25 cellular contexts compared by ENCODE assay signal in genomic region chr1:163248064-163248463, GRCh38.
"Had no signal": no experiment of that assay in that cellular context is flagged by ENCODE, and none has a peak within 500 bp of the region (broad histone marks: within the 10 kb centered on the region; RNA-seq: fewer than 3 reads in every experiment).

No MANE protein-coding gene starts in this region.

- ATAC-seq: activated CD4-positive, CD25-positive, alpha-beta regulatory T cell treated with anti-CD3 and anti-CD28 coated beads, Interleukin-2, amount 50 U/mL, for 24 hours; foreskin keratinocyte; heart left ventricle; left colon; naive thymus-derived CD8-positive, alpha-beta T cell; stimulated activated naive B cell treated with anti-CD40 and anti-IgM and Interleukin-4, amounts not matched to agents 10 μg/mL and 1 μg/mL and 100 μg/mL, for 72 hours had no signal

- H3K4me3 ChIP-seq: esophagus muscularis mucosa, heart left ventricle, smooth muscle cell, stomach, suprapubic skin, transverse colon had no signal

- H3K9me3 Mint-ChIP-seq: activated CD4-positive, alpha-beta memory T cell treated with anti-CD3 and anti-CD28 coated beads for 36 hours; activated CD4-positive, alpha-beta T cell treated with anti-CD3 and anti-CD28 coated beads, Interleukin-2, amount 10 ng/mL, durations not matched to agents 24 days and 14 days; activated T-cell treated with anti-CD3 and anti-CD28 coated beads, Interleukin-2, amount 50 U/mL, for 24 hours had no signal

- H3K27ac Mint-ChIP-seq: activated CD4-positive, alpha-beta memory T cell treated with anti-CD3 and anti-CD28 coated beads for 36 hours; activated CD4-positive, alpha-beta T cell treated with anti-CD3 and anti-CD28 coated beads, Interleukin-2, amount 10 ng/mL, durations not matched to agents 24 days and 14 days; activated T-cell treated with anti-CD3 and anti-CD28 coated beads, Interleukin-2, amount 50 U/mL, for 24 hours; immature natural killer cell; progenitor cell of endocrine pancreas; stimulated activated naive B cell treated with anti-CD40 and anti-IgM and Interleukin-4, amounts not matched to agents 10 μg/mL and 1 μg/mL and 100 μg/mL, for 72 hours had no signal

- H3K27me3 Mint-ChIP-seq: activated CD4-positive, alpha-beta memory T cell treated with anti-CD3 and anti-CD28 coated beads for 36 hours; activated CD4-positive, alpha-beta T cell treated with anti-CD3 and anti-CD28 coated beads, Interleukin-2, amount 10 ng/mL, durations not matched to agents 24 days and 14 days; activated T-cell treated with anti-CD3 and anti-CD28 coated beads, Interleukin-2, amount 50 U/mL, for 24 hours; naive thymus-derived CD8-positive, alpha-beta T cell; progenitor cell of endocrine pancreas; stimulated activated naive B cell treated with anti-CD40 and anti-IgM and Interleukin-4, amounts not matched to agents 10 μg/mL and 1 μg/mL and 100 μg/mL, for 72 hours had no signal

- H3K36me3 ChIP-seq: esophagus muscularis mucosa, heart left ventricle, stomach, suprapubic skin, transverse colon had no signal

- H3K4me1 ChIP-seq: foreskin keratinocyte, heart left ventricle, suprapubic skin, transverse colon had no signal

- H3K9me3 ChIP-seq: esophagus muscularis mucosa, heart left ventricle, stomach, suprapubic skin, transverse colon had no signal

- H3K27ac ChIP-seq: esophagus muscularis mucosa, foreskin keratinocyte, stomach, suprapubic skin, transverse colon had no signal

- H3K4me3 Mint-ChIP-seq: activated CD4-positive, alpha-beta memory T cell treated with anti-CD3 and anti-CD28 coated beads for 36 hours; activated CD4-positive, alpha-beta T cell treated with anti-CD3 and anti-CD28 coated beads, Interleukin-2, amount 10 ng/mL, durations not matched to agents 24 days and 14 days; activated T-cell treated with anti-CD3 and anti-CD28 coated beads, Interleukin-2, amount 50 U/mL, for 24 hours; immature natural killer cell; naive thymus-derived CD8-positive, alpha-beta T cell; stimulated activated naive B cell treated with anti-CD40 and anti-IgM and Interleukin-4, amounts not matched to agents 10 μg/mL and 1 μg/mL and 100 μg/mL, for 72 hours had no signal

- H3K4me1 Mint-ChIP-seq: activated CD4-positive, alpha-beta T cell treated with anti-CD3 and anti-CD28 coated beads, Interleukin-2, amount 10 ng/mL, durations not matched to agents 24 days and 14 days; immature natural killer cell; naive thymus-derived CD8-positive, alpha-beta T cell; stimulated activated naive B cell treated with anti-CD40 and anti-IgM and Interleukin-4, amounts not matched to agents 10 μg/mL and 1 μg/mL and 100 μg/mL, for 72 hours had no signal

- DNase-seq: activated CD4-positive, alpha-beta memory T cell treated with anti-CD3 and anti-CD28 coated beads for 36 hours; activated CD4-positive, alpha-beta T cell treated with anti-CD3 and anti-CD28 coated beads, Interleukin-2, amount 10 ng/mL, durations not matched to agents 24 days and 14 days; activated CD8-positive, alpha-beta memory T cell treated with anti-CD3 and anti-CD28 coated beads, Interleukin-2, amount 50 U/mL, for 48 hours; activated gamma-delta T cell; activated naive CD4-positive, alpha-beta T cell treated with anti-CD3 and anti-CD28 coated beads, Interleukin-2, amount 50 U/mL, for 16 hours; activated T-cell treated with anti-CD3 and anti-CD28 coated beads, Interleukin-2, amount 50 U/mL, for 24 hours; amniotic stem cell; central memory CD4-positive, alpha-beta T cell; foreskin keratinocyte; heart left ventricle; hypothalamus; immature natural killer cell; kidney; left colon; naive thymus-derived CD8-positive, alpha-beta T cell; retina; stimulated activated CD4-positive, alpha-beta T cell treated with anti-CD3 and anti-CD28 coated beads, Interleukin-1b, Interleukin-23, amount 100 ng/mL, for 48 hours; stimulated activated naive B cell treated with anti-CD40 and anti-IgM and Interleukin-4, amounts not matched to agents 10 μg/mL and 1 μg/mL and 100 μg/mL, for 72 hours; stomach; transverse colon had no signal

- H3K27me3 ChIP-seq: esophagus muscularis mucosa, foreskin keratinocyte, heart left ventricle, stomach, suprapubic skin, transverse colon had no signal

- FAIRE-seq: kidney had no signal
